Comparison of ENCODE assay signal across 22 cellular contexts in genomic region chr13:20263393-20264044, GRCh38. TPM values are rescaled to one million over a fixed set of nuclear protein-coding genes. Genes with fewer than 3 reads are reported as not detected.
"Had no signal": no experiment of that assay in that cellular context is flagged by ENCODE, and none has a peak within 500 bp of the region (broad histone marks: within the 10 kb centered on the region; RNA-seq: fewer than 3 reads in every experiment).

No MANE protein-coding gene starts in this region.

- DNase-seq: activated CD4-positive, alpha-beta T cell treated with anti-CD3 and anti-CD28 coated beads for 4 hours; activated CD4-positive, alpha-beta T cell treated with anti-CD3 and anti-CD28 coated beads, Interleukin-2, amount 50 U/mL, for 48 hours; activated CD8-positive, alpha-beta memory T cell treated with anti-CD3 and anti-CD28 coated beads, Interleukin-2, amount 10 ng/mL, durations not matched to agents 7 days and 5 days; activated effector memory CD4-positive, alpha-beta T cell treated with Interleukin-2 at 50 U/mL for 16 hours; activated naive CD4-positive, alpha-beta T cell; activated T-cell treated with anti-CD3 and anti-CD28 coated beads, Interleukin-2, amount 50 U/mL, for 24 hours; aorta; caudate nucleus; Kasumi-1; KBM-7; NCI-H1048; NCI-H146; NCI-H187 treated with DMSO at 0.1 percent for 48 hours; NCI-H2081 treated with DMSO at 0.1 percent for 48 hours; NCI-H446; NCI-H524; PC-9; SIG-M5 had no signal

- H3K4me1 ChIP-seq: breast epithelium had no signal

- H3K9me3 ChIP-seq: breast epithelium had no signal

- H3K27me3 ChIP-seq: breast epithelium had no signal

- ATAC-seq: activated CD4-positive, CD25-positive, alpha-beta regulatory T cell treated with anti-CD3 and anti-CD28 coated beads, Interleukin-2, amount 50 U/mL, for 24 hours; activated CD8-positive, alpha-beta memory T cell treated with anti-CD3 and anti-CD28 coated beads, Interleukin-2, amount 10 ng/mL, durations not matched to agents 7 days and 5 days had no signal

- H3K4me3 ChIP-seq: breast epithelium, PC-9, SK-N-MC had no signal

- H3K27ac ChIP-seq: breast epithelium, PC-9, SK-N-MC had no signal

- H3K36me3 ChIP-seq: breast epithelium had no signal

RNA-seq across cellular contexts. Expression of gene GJB6, which starts 31.4 kb away (rescaled TPM):
- total RNA-seq: aorta, breast epithelium, M059J, PC-9 had no signal
